16 cellular contexts compared by ENCODE assay signal in the genomic region with DNA sequence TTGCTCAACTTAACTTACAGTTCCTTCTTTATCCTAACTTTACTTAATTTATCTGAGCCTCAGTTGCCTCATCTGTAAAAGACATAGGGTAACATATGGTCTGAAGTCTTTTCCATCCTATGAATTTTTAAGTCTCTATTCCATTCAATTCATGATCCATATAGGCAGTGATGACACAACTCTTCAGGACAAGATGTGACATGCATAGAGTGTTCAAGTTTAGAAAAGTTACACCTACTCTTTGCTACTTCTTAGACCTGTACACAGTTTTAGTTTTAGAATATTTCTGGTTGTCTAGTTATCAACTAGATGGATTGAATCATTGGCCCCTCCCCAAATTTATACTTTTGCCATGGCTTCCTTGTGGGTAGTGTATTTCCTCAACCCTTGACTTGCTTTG. TPM values are rescaled to one million over a fixed set of nuclear protein-coding genes. Genes with fewer than 3 reads are reported as not detected.
DNase-seq lines count a peak whose midpoint lies in the region; ATAC-seq and TF ChIP-seq lines count a peak whose summit lies in the region.
"Had no signal": no experiment of that assay in that cellular context is flagged by ENCODE, and none has a peak within 500 bp of the region (broad histone marks: within the 10 kb centered on the region; RNA-seq: fewer than 3 reads in every experiment).

No MANE protein-coding gene starts in this region.

- no peak overlapping the region for H3K4me3 Mint-ChIP-seq in activated T-helper 1 cell treated with anti-CD3 and anti-CD28 coated beads, Interleukin-12 subunit alpha, Interleukin-12 subunit beta, Interleukin-2, Interleukin-4 antibody, amounts not matched to agents 30 ng/mL and 10 ng/mL and 1 ng/mL, durations not matched to agents 14 hours and 24 hours and 36 hours
- H3K4me3 Mint-ChIP-seq: CD14-positive monocyte; CD4-positive, alpha-beta memory T cell had no signal

- no peak overlapping the region for H3K27ac Mint-ChIP-seq in activated T-helper 1 cell treated with anti-CD3 and anti-CD28 coated beads, Interleukin-12 subunit alpha, Interleukin-12 subunit beta, Interleukin-2, Interleukin-4 antibody, amounts not matched to agents 30 ng/mL and 10 ng/mL and 1 ng/mL, durations not matched to agents 14 hours and 24 hours and 36 hours
- H3K27ac Mint-ChIP-seq: CD14-positive monocyte; CD4-positive, alpha-beta memory T cell had no signal

- peak overlapping the region; percentile 20; the same call in 1 of the 2 replicates for H2AFZ ChIP-seq in DND-41 (ENCODE audit: low read depth, low read length)

- TF ChIP-seq CTCF in DND-41 (IDR thresholded peaks at IDR 0.05; ENCODE audit: borderline replicate concordance, extremely low read depth, low read length, poor library complexity, severe bottlenecking): no peak
- no peak for TF ChIP-seq CTCF in RWPE2 (IDR thresholded peaks at IDR 0.05; ENCODE audit: poor library complexity, severe bottlenecking)
- no peak for TF ChIP-seq CTCF in foreskin keratinocyte (conservative IDR thresholded peaks at IDR 0.05)

- H3K4me2 ChIP-seq in DND-41 (ENCODE audit: insufficient read depth, low read length): no peak overlapping the region
- H3K4me2 ChIP-seq: BLaER1 had no signal

- H3K9me3 Mint-ChIP-seq in activated T-helper 1 cell treated with anti-CD3 and anti-CD28 coated beads, Interleukin-12 subunit alpha, Interleukin-12 subunit beta, Interleukin-2, Interleukin-4 antibody, amounts not matched to agents 30 ng/mL and 10 ng/mL and 1 ng/mL, durations not matched to agents 14 hours and 24 hours and 36 hours: peaks cover 13% of the 10 kb centered on the region

- H3K27me3 ChIP-seq in DND-41 (ENCODE audit: insufficient read depth, low read length, poor library complexity): no peaks in the 10 kb centered on the region
- no peaks in the 10 kb centered on the region for H3K27me3 ChIP-seq in RWPE2 (ENCODE audit: insufficient read depth, poor library complexity, severe bottlenecking)
- H3K27me3 ChIP-seq in foreskin keratinocyte: no peaks in the 10 kb centered on the region
- H3K27me3 ChIP-seq: BLaER1 had no signal

- no peaks in the 10 kb centered on the region for H3K79me2 ChIP-seq in DND-41 (ENCODE audit: insufficient read depth, low read length)

- H3K36me3 ChIP-seq in DND-41 (ENCODE audit: insufficient read depth, low read length): no peaks in the 10 kb centered on the region
- peaks cover 2% of the 10 kb centered on the region; the same call in 1 of the 2 replicates for H3K36me3 ChIP-seq in RWPE2 (ENCODE audit: low read depth)
- H3K36me3 ChIP-seq: BLaER1, HAP-1 had no signal

- ATAC-seq in DND-41 (ENCODE audit: insufficient read depth, low read depth) (no peak), RWPE2 (ENCODE audit: low read depth) (peak; percentile 73), foreskin keratinocyte (peak; percentile 77), GM21529 (IDR thresholded peaks at IDR 0.05; ENCODE audit: unreplicated experiment) (no peak)
- ATAC-seq: HepG2 had no signal

- intact Hi-C loops in activated T-helper 1 cell treated with anti-CD3 and anti-CD28 coated beads, Interleukin-12 subunit alpha, Interleukin-12 subunit beta, Interleukin-2, Interleukin-4 antibody, amounts not matched to agents 30 ng/mL and 10 ng/mL and 1 ng/mL, durations not matched to agents 14 hours and 24 hours and 36 hours (cut with micrococcal nuclease): no loop called here

- no peak for DNase-seq in DND-41
- no peak for DNase-seq in RWPE2 (ENCODE audit: low spot score)
- DNase-seq in epithelial cell of prostate (ENCODE audit: low read depth, low spot score): no peak
- peak in 1 of 2 donors; percentile 64 for DNase-seq in foreskin keratinocyte
- DNase-seq in NCI-H2029 treated with DMSO at 0.1 percent for 48 hours (lab: John Stamatoyannopoulos, UW): no peak
- no peak for DNase-seq in activated T-helper 1 cell treated with anti-CD3 and anti-CD28 coated beads, Interleukin-12 subunit alpha, Interleukin-12 subunit beta, Interleukin-2, Interleukin-4 antibody, amounts not matched to agents 30 ng/mL and 10 ng/mL and 1 ng/mL, durations not matched to agents 14 hours and 24 hours and 36 hours (ENCODE audit: low spot score)
- DNase-seq: 8988T; CD4-positive, alpha-beta memory T cell; DMS153; DMS79; GF-D8 had no signal

- no peaks in the 10 kb centered on the region for H3K36me3 Mint-ChIP-seq in activated T-helper 1 cell treated with anti-CD3 and anti-CD28 coated beads, Interleukin-12 subunit alpha, Interleukin-12 subunit beta, Interleukin-2, Interleukin-4 antibody, amounts not matched to agents 30 ng/mL and 10 ng/mL and 1 ng/mL, durations not matched to agents 14 hours and 24 hours and 36 hours (ENCODE audit: low read depth)
- H3K36me3 Mint-ChIP-seq: CD14-positive monocyte; CD4-positive, alpha-beta memory T cell had no signal

- no peaks in the 10 kb centered on the region for H3K9me3 ChIP-seq in DND-41 (ENCODE audit: insufficient read depth, low read length, severe bottlenecking)
- H3K9me3 ChIP-seq in RWPE2 (ENCODE audit: severe bottlenecking): no peaks in the 10 kb centered on the region
- H3K9me3 ChIP-seq: BLaER1, HAP-1 had no signal

- peaks cover 8% of the 10 kb centered on the region for H3K4me1 Mint-ChIP-seq in activated T-helper 1 cell treated with anti-CD3 and anti-CD28 coated beads, Interleukin-12 subunit alpha, Interleukin-12 subunit beta, Interleukin-2, Interleukin-4 antibody, amounts not matched to agents 30 ng/mL and 10 ng/mL and 1 ng/mL, durations not matched to agents 14 hours and 24 hours and 36 hours (ENCODE audit: low read depth)
- H3K4me1 Mint-ChIP-seq: CD14-positive monocyte; CD4-positive, alpha-beta memory T cell had no signal

- H3K9ac ChIP-seq in DND-41 (ENCODE audit: low read depth, low read length): no peak overlapping the region
- H3K9ac ChIP-seq: BLaER1 had no signal

- H3K4me1 ChIP-seq in DND-41 (ENCODE audit: insufficient read depth, low read length): no peaks in the 10 kb centered on the region
- H3K4me1 ChIP-seq in RWPE2 (ENCODE audit: insufficient read depth, poor library complexity, severe bottlenecking): peaks cover 10% of the 10 kb centered on the region
- peaks cover 5% of the 10 kb centered on the region for H3K4me1 ChIP-seq in foreskin keratinocyte
- H3K4me1 ChIP-seq: BLaER1 had no signal

- no peaks in the 10 kb centered on the region for H4K20me1 ChIP-seq in DND-41 (ENCODE audit: insufficient read depth, low read length)
- H4K20me1 ChIP-seq: BLaER1 had no signal

- no peak overlapping the region for H3K4me3 ChIP-seq in DND-41 (ENCODE audit: low read depth in 1 of 2, low read length in 2 of 2)
- H3K4me3 ChIP-seq in RWPE2 (ENCODE audit: severe bottlenecking): no peak overlapping the region
- H3K4me3 ChIP-seq: BLaER1, HAP-1 had no signal

- H3K27ac ChIP-seq in DND-41 (ENCODE audit: low read length) (no peak overlapping the region), RWPE2 (ENCODE audit: poor library complexity, severe bottlenecking) (no peak overlapping the region), epithelial cell of prostate (peak overlapping the region; percentile 41), foreskin keratinocyte (peak overlapping the region; percentile 31)
- H3K27ac ChIP-seq: BLaER1 had no signal

- H3K27me3 Mint-ChIP-seq in activated T-helper 1 cell treated with anti-CD3 and anti-CD28 coated beads, Interleukin-12 subunit alpha, Interleukin-12 subunit beta, Interleukin-2, Interleukin-4 antibody, amounts not matched to agents 30 ng/mL and 10 ng/mL and 1 ng/mL, durations not matched to agents 14 hours and 24 hours and 36 hours (ENCODE audit: insufficient read depth): no peaks in the 10 kb centered on the region
- H3K27me3 Mint-ChIP-seq: CD4-positive, alpha-beta memory T cell had no signal

RNA-seq across cellular contexts. Expression of a gene that starts 50.7 kb away (rescaled TPM):
- 84.5 and 88.6 TPM in 2 replicates for total RNA-seq in foreskin keratinocyte
- 22.1 and 27.2 TPM in 2 replicates for polyA plus RNA-seq in foreskin keratinocyte
- total RNA-seq in activated T-helper 1 cell treated with anti-CD3 and anti-CD28 coated beads, Interleukin-12 subunit alpha, Interleukin-12 subunit beta, Interleukin-2, Interleukin-4 antibody, amounts not matched to agents 30 ng/mL and 10 ng/mL and 1 ng/mL, durations not matched to agents 14 hours and 24 hours and 36 hours: 93.9 and 97.6 TPM in 2 replicates

Comparison
In these comparisons a context has a peak if more than half of its experiments do, and no peak if none do; other contexts are left out.
1. ATAC-seq: peak in RWPE2 (single experiment) and foreskin keratinocyte (single experiment); none in DND-41 (single experiment) and GM21529 (single experiment).
2. H3K27ac ChIP-seq: peak in epithelial cell of prostate (single experiment) and foreskin keratinocyte (single experiment); none in DND-41 (single experiment) and RWPE2 (single experiment).